ENCODE assay signal across 18 cellular contexts in the genomic region with DNA sequence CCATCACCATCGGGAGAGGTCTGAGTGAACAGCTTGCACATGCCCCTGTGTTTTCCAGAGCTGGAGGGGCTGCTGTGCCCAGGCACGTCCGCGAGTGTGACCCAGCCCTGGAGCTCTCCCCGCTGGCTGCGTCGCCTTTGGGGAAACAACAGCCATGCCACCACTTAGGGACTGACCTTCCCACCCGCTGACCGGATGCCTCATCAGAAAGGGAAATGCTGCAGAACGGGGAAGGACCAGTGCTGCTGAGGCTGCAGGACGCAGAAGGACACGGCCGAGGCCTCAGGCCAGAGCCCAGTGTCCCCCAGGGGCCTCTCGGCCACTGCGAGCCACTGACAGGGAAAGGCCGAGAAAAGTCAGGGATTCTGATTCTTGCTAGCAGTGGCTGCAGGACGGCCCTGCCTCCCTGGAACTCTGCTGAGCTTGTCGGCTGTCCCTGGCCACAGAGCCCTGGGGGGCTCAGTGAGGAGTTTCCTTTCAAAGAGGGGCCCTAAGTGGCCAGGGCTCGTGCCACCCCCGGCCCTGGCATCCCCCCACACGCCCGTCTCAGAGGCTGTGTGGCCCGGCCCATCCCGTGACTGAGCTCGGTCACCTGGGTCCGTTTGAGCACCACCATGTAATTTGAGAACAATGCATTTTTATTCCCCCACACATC.
"Had no signal": no experiment of that assay in that cellular context is flagged by ENCODE, and none has a peak within 500 bp of the region (broad histone marks: within the 10 kb centered on the region; RNA-seq: fewer than 3 reads in every experiment).

No MANE protein-coding gene starts in this region.

- H3K9me3 Mint-ChIP-seq: activated naive CD4-positive, alpha-beta T cell treated with anti-CD3 and anti-CD28 coated beads for 36 hours; activated T-cell treated with anti-CD3 and anti-CD28 coated beads, Interleukin-2, amount 50 U/mL, for 24 hours; stimulated activated naive CD8-positive, alpha-beta T cell treated with anti-CD3 and anti-CD28 coated beads, Interleukin-15, amount 100 ng/mL, for 72 hours had no signal

- H3K27ac ChIP-seq: ascending aorta, ovary, skin epidermis had no signal

- DNase-seq: activated CD4-positive, alpha-beta T cell treated with anti-CD3 and anti-CD28 coated beads for 48 hours; activated CD4-positive, CD25-positive, alpha-beta regulatory T cell; activated CD8-positive, alpha-beta T cell treated with anti-CD3 and anti-CD28 coated beads, Interleukin-2, amount 10 ng/mL, durations not matched to agents 7 days and 5 days; activated naive CD4-positive, alpha-beta T cell treated with anti-CD3 and anti-CD28 coated beads for 36 hours; activated T-cell treated with anti-CD3 and anti-CD28 coated beads, Interleukin-2, amount 50 U/mL, for 24 hours; cortex of kidney; erythroblast; foreskin melanocyte; hypothalamus; ovary; stimulated activated CD4-positive, alpha-beta T cell treated with anti-CD3 and anti-CD28 coated beads, Interleukin-15, amount 100 ng/mL, for 24 hours; stimulated activated CD4-positive, alpha-beta T cell treated with anti-CD3 and anti-CD28 coated beads, Interleukin-2, amount 100 ng/mL, for 48 hours; stimulated activated naive CD8-positive, alpha-beta T cell treated with anti-CD3 and anti-CD28 coated beads, Interleukin-15, amount 100 ng/mL, for 72 hours; T-helper 1 cell; T-helper 9 cell; trophoblast cell had no signal

- H3K27me3 Mint-ChIP-seq: activated T-cell treated with anti-CD3 and anti-CD28 coated beads, Interleukin-2, amount 50 U/mL, for 24 hours; stimulated activated naive CD8-positive, alpha-beta T cell treated with anti-CD3 and anti-CD28 coated beads, Interleukin-15, amount 100 ng/mL, for 72 hours had no signal

- H3K36me3 ChIP-seq: ascending aorta, ovary had no signal

- H3K4me1 ChIP-seq: ascending aorta had no signal

- H3K27me3 ChIP-seq: ascending aorta, ovary had no signal

- H3K4me3 ChIP-seq: ascending aorta, ovary, skin epidermis had no signal

- H3K27ac Mint-ChIP-seq: activated CD8-positive, alpha-beta T cell treated with anti-CD3 and anti-CD28 coated beads, Interleukin-2, amount 10 ng/mL, durations not matched to agents 7 days and 5 days; activated naive CD4-positive, alpha-beta T cell treated with anti-CD3 and anti-CD28 coated beads for 36 hours; activated T-cell treated with anti-CD3 and anti-CD28 coated beads, Interleukin-2, amount 50 U/mL, for 24 hours; stimulated activated naive CD8-positive, alpha-beta T cell treated with anti-CD3 and anti-CD28 coated beads, Interleukin-15, amount 100 ng/mL, for 72 hours had no signal

- ATAC-seq: activated CD8-positive, alpha-beta T cell treated with anti-CD3 and anti-CD28 coated beads, Interleukin-2, amount 10 ng/mL, durations not matched to agents 7 days and 5 days; stimulated activated naive CD8-positive, alpha-beta T cell treated with anti-CD3 and anti-CD28 coated beads, Interleukin-15, amount 100 ng/mL, for 72 hours had no signal

- H3K9me3 ChIP-seq: ascending aorta, ovary had no signal

- H3K4me3 Mint-ChIP-seq: activated CD8-positive, alpha-beta T cell treated with anti-CD3 and anti-CD28 coated beads, Interleukin-2, amount 10 ng/mL, durations not matched to agents 7 days and 5 days; activated naive CD4-positive, alpha-beta T cell treated with anti-CD3 and anti-CD28 coated beads for 36 hours; activated T-cell treated with anti-CD3 and anti-CD28 coated beads, Interleukin-2, amount 50 U/mL, for 24 hours; stimulated activated naive CD8-positive, alpha-beta T cell treated with anti-CD3 and anti-CD28 coated beads, Interleukin-15, amount 100 ng/mL, for 72 hours had no signal

- H3K4me1 Mint-ChIP-seq: stimulated activated naive CD8-positive, alpha-beta T cell treated with anti-CD3 and anti-CD28 coated beads, Interleukin-15, amount 100 ng/mL, for 72 hours had no signal
